Comparison of ENCODE assay signal across 34 cellular contexts in genomic region chr6:160662842-160663241, GRCh38. TPM values are rescaled to one million over a fixed set of nuclear protein-coding genes. Genes with fewer than 3 reads are reported as not detected.
"Had no signal": no experiment of that assay in that cellular context is flagged by ENCODE, and none has a peak within 500 bp of the region (broad histone marks: within the 10 kb centered on the region; RNA-seq: fewer than 3 reads in every experiment).

No MANE protein-coding gene starts in this region.

- H3K27me3 ChIP-seq: neutrophil, thyroid gland, tibial nerve, upper lobe of left lung, vagina had no signal

- FAIRE-seq: urothelium cell line had no signal

- H3K4me2 ChIP-seq: smooth muscle cell had no signal

- DNase-seq: naive thymus-derived CD8-positive, alpha-beta T cell; nephron progenitor cell; nucleus accumbens; posterior cingulate gyrus; psoas muscle; right cardiac atrium; spleen; stimulated activated CD4-positive, alpha-beta T cell treated with anti-CD3 and anti-CD28 coated beads, Interleukin-12 subunit alpha, Interleukin-12 subunit beta, amount 100 ng/mL, for 4 hours; stimulated activated CD4-positive, alpha-beta T cell treated with anti-CD3 and anti-CD28 coated beads, Interleukin-1b, Interleukin-23, amount 100 ng/mL, for 48 hours; stimulated activated CD4-positive, alpha-beta T cell treated with anti-CD3 and anti-CD28 coated beads, Interleukin-4, amount 100 ng/mL, for 1 hour; stimulated activated CD4-positive, alpha-beta T cell treated with anti-CD3 and anti-CD28 coated beads, Interleukin-4, amount 100 ng/mL, for 4 hours; stimulated activated CD8-positive, alpha-beta memory T cell treated with anti-CD3 and anti-CD28 coated beads, Interleukin-4, amount 100 ng/mL, for 48 hours; stimulated activated naive CD4-positive, alpha-beta T cell; stimulated activated naive CD8-positive, alpha-beta T cell treated with anti-CD3 and anti-CD28 coated beads, Interleukin-15, amount 100 ng/mL, for 72 hours; stimulated activated naive CD8-positive, alpha-beta T cell treated with anti-CD3 and anti-CD28 coated beads, Interleukin-15, Interleukin-2, amounts not matched to agents 100 U/mL and 50 U/mL, for 24 hours; substantia nigra; thyroid gland; trophoblast cell; upper lobe of left lung had no signal

- H3K4me1 ChIP-seq: parathyroid adenoma, psoas muscle, spleen, thyroid gland, tibial nerve, upper lobe of left lung, vagina had no signal

- H2AFZ ChIP-seq: parathyroid adenoma had no signal

- H3K9me3 ChIP-seq: neutrophil, psoas muscle, thoracic aorta, thyroid gland, vagina had no signal

- H3K27ac ChIP-seq: neutrophil, parathyroid adenoma, psoas muscle, skin epidermis, spleen, thoracic aorta, thyroid gland, tibial nerve, upper lobe of left lung, vagina had no signal

- H3K79me2 ChIP-seq: parathyroid adenoma had no signal

- H3K4me3 ChIP-seq: psoas muscle, skin epidermis, smooth muscle cell, spleen, thoracic aorta, thyroid gland, tibial nerve, upper lobe of left lung, vagina had no signal

- H3K9ac ChIP-seq: parathyroid adenoma had no signal

- ATAC-seq: naive thymus-derived CD8-positive, alpha-beta T cell; natural killer cell treated with Interleukin-12 subunit alpha and Interleukin-12 subunit beta and Interleukin-15 and Interleukin-18, amount 100 ng/mL, for 72 hours; psoas muscle; right cardiac atrium; sciatic nerve; stimulated activated memory B cell treated with anti-CD40 and anti-IgM and Interleukin-4, amounts not matched to agents 10 μg/mL and 1 μg/mL and 100 μg/mL, for 72 hours; stimulated activated naive CD8-positive, alpha-beta T cell treated with anti-CD3 and anti-CD28 coated beads, Interleukin-15, amount 100 ng/mL, for 72 hours; stimulated activated naive CD8-positive, alpha-beta T cell treated with anti-CD3 and anti-CD28 coated beads, Interleukin-15, Interleukin-2, amounts not matched to agents 100 U/mL and 50 U/mL, for 24 hours had no signal

- H3K36me3 ChIP-seq: neutrophil, spleen, thoracic aorta, thyroid gland, tibial nerve, upper lobe of left lung, vagina had no signal

RNA-seq across cellular contexts. Expression of gene LPA, which starts 1.2 kb away (rescaled TPM):
- total RNA-seq: naive thymus-derived CD8-positive, alpha-beta T cell; natural killer cell treated with Interleukin-12 subunit alpha and Interleukin-12 subunit beta and Interleukin-15 and Interleukin-18, amount 100 ng/mL, for 72 hours; osteocyte; renal cortical epithelial cell; right cardiac atrium; smooth muscle cell; spleen; thoracic aorta had no signal
- polyA plus RNA-seq: naive thymus-derived CD8-positive, alpha-beta T cell; psoas muscle; right cardiac atrium; smooth muscle cell; spleen had no signal

RNA-seq across cellular contexts. Expression of gene PLG, which starts 39.2 kb away (rescaled TPM):
- total RNA-seq: omental fat pad, osteocyte, renal cortical epithelial cell, right cardiac atrium, smooth muscle cell, temporal lobe, thoracic aorta, thyroid gland, vagina had no signal
- polyA plus RNA-seq: naive thymus-derived CD8-positive, alpha-beta T cell; psoas muscle; right cardiac atrium; spleen had no signal
